1 cellular context compared by ENCODE assay signal in genomic region chr9:127848756-127849504, GRCh38.
TF ChIP-seq lines count a peak whose summit lies in the region.

No MANE protein-coding gene starts in this region.

TF ChIP-seq in K562, 482 proteins besides CTCF, POLR2A, EP300 and RAD21 (continued from another document and continues in another):
- TF ChIP-seq, protein P1, sequence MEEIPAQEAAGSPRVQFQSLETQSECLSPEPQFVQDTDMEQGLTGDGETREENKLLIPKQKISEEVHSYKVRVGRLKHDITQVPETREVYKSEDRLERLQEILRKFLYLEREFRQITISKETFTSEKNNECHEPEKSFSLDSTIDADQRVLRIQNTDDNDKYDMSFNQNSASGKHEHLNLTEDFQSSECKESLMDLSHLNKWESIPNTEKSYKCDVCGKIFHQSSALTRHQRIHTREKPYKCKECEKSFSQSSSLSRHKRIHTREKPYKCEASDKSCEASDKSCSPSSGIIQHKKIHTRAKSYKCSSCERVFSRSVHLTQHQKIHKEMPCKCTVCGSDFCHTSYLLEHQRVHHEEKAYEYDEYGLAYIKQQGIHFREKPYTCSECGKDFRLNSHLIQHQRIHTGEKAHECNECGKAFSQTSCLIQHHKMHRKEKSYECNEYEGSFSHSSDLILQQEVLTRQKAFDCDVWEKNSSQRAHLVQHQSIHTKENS (CRISPR knock-in tag; IDR thresholded peaks at IDR 0.05): no peak
- TF ChIP-seq TRIM28 (IDR thresholded peaks at IDR 0.05): peak; percentile 98
- peak in 1 of 2 experiments; percentile 99; a peak in 2 of 3 replicates for TF ChIP-seq CBX3 (IDR thresholded peaks at IDR 0.05; ENCODE audit: borderline replicate concordance in 1 of 2, low read length in 2 of 2)
- no peak for TF ChIP-seq ZNF445 (CRISPR knock-in tag; IDR thresholded peaks at IDR 0.05; ENCODE audit: low read depth)
- TF ChIP-seq L3MBTL2 (IDR thresholded peaks at IDR 0.05): peak; percentile 25
- no peak for TF ChIP-seq BDP1 (IDR thresholded peaks at IDR 0.05; ENCODE audit: insufficient read depth, insufficient read length)
- TF ChIP-seq ZKSCAN8 (CRISPR knock-in tag; IDR thresholded peaks at IDR 0.05): no peak
- TF ChIP-seq, protein P2, sequence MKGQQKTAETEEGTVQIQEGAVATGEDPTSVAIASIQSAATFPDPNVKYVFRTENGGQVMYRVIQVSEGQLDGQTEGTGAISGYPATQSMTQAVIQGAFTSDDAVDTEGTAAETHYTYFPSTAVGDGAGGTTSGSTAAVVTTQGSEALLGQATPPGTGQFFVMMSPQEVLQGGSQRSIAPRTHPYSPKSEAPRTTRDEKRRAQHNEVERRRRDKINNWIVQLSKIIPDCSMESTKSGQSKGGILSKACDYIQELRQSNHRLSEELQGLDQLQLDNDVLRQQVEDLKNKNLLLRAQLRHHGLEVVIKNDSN (CRISPR knock-in tag; IDR thresholded peaks at IDR 0.05): peak; percentile 52; the same call in 1 of the 2 replicates
- no peak for TF ChIP-seq GTF3C2 (IDR thresholded peaks at IDR 0.05; ENCODE audit: borderline replicate concordance, extremely low read depth, insufficient read length)
- TF ChIP-seq NFXL1 (CRISPR knock-in tag; IDR thresholded peaks at IDR 0.05): no peak
- no peak for TF ChIP-seq ZNF695 (CRISPR knock-in tag; IDR thresholded peaks at IDR 0.05)
- peak; percentile 85 for TF ChIP-seq CBX1 (IDR thresholded peaks at IDR 0.05; ENCODE audit: low read depth)
- no peak for TF ChIP-seq SNIP1 (IDR thresholded peaks at IDR 0.05; ENCODE audit: low read depth)
- 0 out of 2 replicates have a peak, but pooled peaks have one; percentile 25 for TF ChIP-seq HMBOX1 (IDR thresholded peaks at IDR 0.05)
- no peak for TF ChIP-seq ZNF431 (CRISPR knock-in tag; IDR thresholded peaks at IDR 0.05)
- peak; percentile 58 for TF ChIP-seq RAD51 (IDR thresholded peaks at IDR 0.05; ENCODE audit: borderline replicate concordance, low read depth)
- TF ChIP-seq MYBL2 (IDR thresholded peaks at IDR 0.05; ENCODE audit: low read depth): no peak
- no peak for TF ChIP-seq MYBL2 (CRISPR knock-in tag; IDR thresholded peaks at IDR 0.05; ENCODE audit: borderline replicate concordance)
- peak in 1 of 2 experiments; percentile 58; a peak in 1 of 4 replicates for TF ChIP-seq FOXK2 (conservative IDR thresholded peaks at IDR 0.05 in 1 of 2, IDR thresholded peaks at IDR 0.05 in 1 of 2; ENCODE audit: low read depth in 2 of 2)
- no peak for TF ChIP-seq REST (CRISPR knock-in tag; IDR thresholded peaks at IDR 0.05; ENCODE audit: low read depth)
- no peak for TF ChIP-seq SOX6 (IDR thresholded peaks at IDR 0.05)
- no peak for TF ChIP-seq RERE (CRISPR knock-in tag; IDR thresholded peaks at IDR 0.05; ENCODE audit: borderline replicate concordance)
- TF ChIP-seq RBM14 (IDR thresholded peaks at IDR 0.05; ENCODE audit: borderline replicate concordance, insufficient read depth, low read depth, low read length): no peak
- peak in 1 of 2 experiments; percentile 29; a peak in 1 of 4 replicates for TF ChIP-seq MLLT1 (IDR thresholded peaks at IDR 0.05)
- no peak for TF ChIP-seq ZNF174 (CRISPR knock-in tag; IDR thresholded peaks at IDR 0.05)
- TF ChIP-seq PREB (CRISPR knock-in tag; IDR thresholded peaks at IDR 0.05): no peak
- TF ChIP-seq, protein P3, sequence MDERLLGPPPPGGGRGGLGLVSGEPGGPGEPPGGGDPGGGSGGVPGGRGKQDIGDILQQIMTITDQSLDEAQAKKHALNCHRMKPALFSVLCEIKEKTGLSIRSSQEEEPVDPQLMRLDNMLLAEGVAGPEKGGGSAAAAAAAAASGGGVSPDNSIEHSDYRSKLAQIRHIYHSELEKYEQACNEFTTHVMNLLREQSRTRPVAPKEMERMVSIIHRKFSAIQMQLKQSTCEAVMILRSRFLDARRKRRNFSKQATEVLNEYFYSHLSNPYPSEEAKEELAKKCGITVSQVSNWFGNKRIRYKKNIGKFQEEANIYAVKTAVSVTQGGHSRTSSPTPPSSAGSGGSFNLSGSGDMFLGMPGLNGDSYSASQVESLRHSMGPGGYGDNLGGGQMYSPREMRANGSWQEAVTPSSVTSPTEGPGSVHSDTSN (CRISPR knock-in tag; IDR thresholded peaks at IDR 0.05; ENCODE audit: low read depth): no peak
- TF ChIP-seq, protein P3 (tag; conservative IDR thresholded peaks at IDR 0.05; ENCODE audit: low read depth): no peak
- no peak for TF ChIP-seq HMGXB4 (CRISPR knock-in tag; IDR thresholded peaks at IDR 0.05)
- no peak for TF ChIP-seq ZNF316 (IDR thresholded peaks at IDR 0.05)
- TF ChIP-seq RBM39 (optimal IDR thresholded peaks at IDR 0.05; ENCODE audit: low read depth, low read length): no peak
- no peak for TF ChIP-seq HNRNPK (IDR thresholded peaks at IDR 0.05; ENCODE audit: low read depth, low read length, poor library complexity, severe bottlenecking)
- no peak for TF ChIP-seq ZNF140 (CRISPR knock-in tag; IDR thresholded peaks at IDR 0.05)
- peak; percentile 64 for TF ChIP-seq ARID1B (IDR thresholded peaks at IDR 0.05)
- no peak for TF ChIP-seq ZNF79 (CRISPR knock-in tag; IDR thresholded peaks at IDR 0.05; ENCODE audit: low read depth)
- TF ChIP-seq DPF2 (IDR thresholded peaks at IDR 0.05): peak; percentile 18; the same call in 1 of the 2 replicates
